Comparison of ENCODE assay signal across 22 cellular contexts in genomic region chr12:103952497-103952896, GRCh38. TPM values are rescaled to one million over a fixed set of nuclear protein-coding genes. Genes with fewer than 3 reads are reported as not detected.
DNase-seq lines count a peak whose midpoint lies in the region; ATAC-seq and TF ChIP-seq lines count a peak whose summit lies in the region.
"Had no signal": no experiment of that assay in that cellular context is flagged by ENCODE, and none has a peak within 500 bp of the region (broad histone marks: within the 10 kb centered on the region; RNA-seq: fewer than 3 reads in every experiment).

No MANE protein-coding gene starts in this region.

- H3K4me1 ChIP-seq in upper lobe of left lung: peaks cover 16 to 19% (median 17%) of the 10 kb centered on the region in 4 donors
- peaks cover 0 to 23% (median 20%) of the 10 kb centered on the region in 4 donors for H3K4me1 ChIP-seq in sigmoid colon

- TF ChIP-seq CTCF in brain (conservative IDR thresholded peaks at IDR 0.05) (no peak), type B pancreatic cell (conservative IDR thresholded peaks at IDR 0.05) (no peak), upper lobe of left lung (IDR thresholded peaks at IDR 0.05) (no peak), sigmoid colon (IDR thresholded peaks at IDR 0.05) (no peak)

- no peak for DNase-seq in activated naive CD4-positive, alpha-beta T cell treated with Interleukin-2 at 50 U/mL for 16 hours
- DNase-seq in T-helper 2 cell treated with Interferon-gamma antibody and Interleukin-4, amounts not matched to agents 5 μg/mL and 100 μg/mL, for 36 hours (ENCODE audit: low spot score): no peak
- DNase-seq in type B pancreatic cell (ENCODE audit: extremely low spot score, unreplicated experiment) (no peak), upper lobe of left lung (no peak), sigmoid colon (no peak)
- DNase-seq: aorta; cerebellar nuclear complex; DMS79; erythroblast; foreskin keratinocyte; NCI-H187 treated with DMSO at 0.1 percent for 48 hours; NCI-H345; ovary; SHP77; stimulated activated CD4-positive, alpha-beta T cell treated with anti-CD3 and anti-CD28 coated beads, Interleukin-12 subunit alpha, Interleukin-12 subunit beta, amount 100 ng/mL, for 4 hours; SW 1271 had no signal

- peaks cover 15% of the 10 kb centered on the region for H3K36me3 Mint-ChIP-seq in activated naive CD4-positive, alpha-beta T cell treated with anti-CD3 and anti-CD28 coated beads, Interleukin-2, amount 50 U/mL, for 24 hours
- peaks cover 67% of the 10 kb centered on the region for H3K36me3 Mint-ChIP-seq in T-helper 2 cell treated with Interferon-gamma antibody and Interleukin-4, amounts not matched to agents 5 μg/mL and 100 μg/mL, for 36 hours (ENCODE audit: low read depth)
- H3K36me3 Mint-ChIP-seq in brain (peaks cover 67% of the 10 kb centered on the region), type B pancreatic cell (peaks cover 31% of the 10 kb centered on the region)

- TF ChIP-seq POLR2A in upper lobe of left lung (IDR thresholded peaks at IDR 0.05): no peak
- TF ChIP-seq POLR2A in sigmoid colon (IDR thresholded peaks at IDR 0.05): no peak

- TF ChIP-seq EP300 in upper lobe of left lung (IDR thresholded peaks at IDR 0.05) (no peak), sigmoid colon (IDR thresholded peaks at IDR 0.05) (no peak)

- H3K27ac Mint-ChIP-seq in activated naive CD4-positive, alpha-beta T cell treated with anti-CD3 and anti-CD28 coated beads, Interleukin-2, amount 50 U/mL, for 24 hours: no peak overlapping the region
- H3K27ac Mint-ChIP-seq in T-helper 2 cell treated with Interferon-gamma antibody and Interleukin-4, amounts not matched to agents 5 μg/mL and 100 μg/mL, for 36 hours: peak overlapping the region; percentile 70
- H3K27ac Mint-ChIP-seq in brain: peak overlapping the region in 4 of 5 experiments; percentile 8 to 50 (median 10)
- no peak overlapping the region for H3K27ac Mint-ChIP-seq in type B pancreatic cell
- H3K27ac Mint-ChIP-seq: GM23338 had no signal

- H3K4me1 Mint-ChIP-seq in activated naive CD4-positive, alpha-beta T cell treated with anti-CD3 and anti-CD28 coated beads, Interleukin-2, amount 50 U/mL, for 24 hours: peaks cover 46% of the 10 kb centered on the region
- H3K4me1 Mint-ChIP-seq in T-helper 2 cell treated with Interferon-gamma antibody and Interleukin-4, amounts not matched to agents 5 μg/mL and 100 μg/mL, for 36 hours (ENCODE audit: low read depth): peaks cover 33% of the 10 kb centered on the region
- peaks cover 37% of the 10 kb centered on the region for H3K4me1 Mint-ChIP-seq in brain
- peaks cover 9% of the 10 kb centered on the region for H3K4me1 Mint-ChIP-seq in type B pancreatic cell (ENCODE audit: unreplicated experiment)

- intact Hi-C loops in sigmoid colon (cut with DNase I): no loop called here

- H3K27me3 Mint-ChIP-seq in activated naive CD4-positive, alpha-beta T cell treated with anti-CD3 and anti-CD28 coated beads, Interleukin-2, amount 50 U/mL, for 24 hours: no peaks in the 10 kb centered on the region
- H3K27me3 Mint-ChIP-seq in T-helper 2 cell treated with Interferon-gamma antibody and Interleukin-4, amounts not matched to agents 5 μg/mL and 100 μg/mL, for 36 hours (ENCODE audit: low read depth): no peaks in the 10 kb centered on the region
- H3K27me3 Mint-ChIP-seq in brain (peaks cover 6% of the 10 kb centered on the region), type B pancreatic cell (no peaks in the 10 kb centered on the region)

- H3K36me3 ChIP-seq in upper lobe of left lung (peaks cover 24 to 72% (median 49%) of the 10 kb centered on the region in 4 donors), sigmoid colon (peaks cover 15 to 70% (median 30%) of the 10 kb centered on the region in 4 donors)
- H3K36me3 ChIP-seq: ovary had no signal

- peak overlapping the region; percentile 0 for H3K4me3 Mint-ChIP-seq in activated naive CD4-positive, alpha-beta T cell treated with anti-CD3 and anti-CD28 coated beads, Interleukin-2, amount 50 U/mL, for 24 hours
- H3K4me3 Mint-ChIP-seq in T-helper 2 cell treated with Interferon-gamma antibody and Interleukin-4, amounts not matched to agents 5 μg/mL and 100 μg/mL, for 36 hours: peak overlapping the region; percentile 27
- H3K4me3 Mint-ChIP-seq in brain: peak overlapping the region in 2 of 5 experiments; percentile 0 to 72
- peak overlapping the region; percentile 6 for H3K4me3 Mint-ChIP-seq in type B pancreatic cell
- H3K4me3 Mint-ChIP-seq: GM23338 had no signal

- ATAC-seq in GM18498 (IDR thresholded peaks at IDR 0.05; ENCODE audit: unreplicated experiment) (no peak), upper lobe of left lung (ENCODE audit: low FRiP score in 2 of 2) (no peak)
- ATAC-seq: foreskin keratinocyte, GM23338 had no signal

- no peak overlapping the region for H3K4me3 ChIP-seq in upper lobe of left lung
- H3K4me3 ChIP-seq in sigmoid colon: no peak overlapping the region
- H3K4me3 ChIP-seq: GM23338, lung, ovary, right atrium auricular region had no signal

- H3K9me3 ChIP-seq in upper lobe of left lung: no peaks in the 10 kb centered on the region
- H3K9me3 ChIP-seq in sigmoid colon: no peaks in the 10 kb centered on the region
- H3K9me3 ChIP-seq: ovary, right atrium auricular region had no signal

- H3K27ac ChIP-seq in upper lobe of left lung (no peak overlapping the region), sigmoid colon (no peak overlapping the region)
- H3K27ac ChIP-seq: foreskin keratinocyte, ovary, right atrium auricular region had no signal

- no peaks in the 10 kb centered on the region for H3K9me3 Mint-ChIP-seq in activated naive CD4-positive, alpha-beta T cell treated with anti-CD3 and anti-CD28 coated beads, Interleukin-2, amount 50 U/mL, for 24 hours
- H3K9me3 Mint-ChIP-seq in T-helper 2 cell treated with Interferon-gamma antibody and Interleukin-4, amounts not matched to agents 5 μg/mL and 100 μg/mL, for 36 hours: no peaks in the 10 kb centered on the region
- H3K9me3 Mint-ChIP-seq in brain (peaks cover 0 to 6% (median 0%) of the 10 kb centered on the region in 5 experiments), type B pancreatic cell (no peaks in the 10 kb centered on the region)
- H3K9me3 Mint-ChIP-seq: GM23338 had no signal

- H3K27me3 ChIP-seq in upper lobe of left lung: no peaks in the 10 kb centered on the region
- H3K27me3 ChIP-seq in sigmoid colon: no peaks in the 10 kb centered on the region
- H3K27me3 ChIP-seq: foreskin keratinocyte, ovary, right atrium auricular region had no signal

- 84 to 89% methylated on average over 1 of the region's 1 CpG for WGBS in upper lobe of left lung, 2 donors
- 35 to 42% methylated on average over 1 of the region's 1 CpG for WGBS in sigmoid colon, 2 donors

RNA-seq across cellular contexts. Expression of gene TDG, which starts 13.2 kb away (rescaled TPM):
- polyA plus RNA-seq in brain (ENCODE audit: insufficient read depth, low read depth, low replicate concordance) (10.7 TPM), sigmoid colon (10 to 100 TPM; 12.0 to 18.0 (median 17.1) TPM)
- total RNA-seq in type B pancreatic cell (ENCODE audit: low replicate concordance) (40.1 and 43.6 TPM in 2 replicates), upper lobe of left lung (10 to 100 TPM; 14.8 to 24.5 (median 17.4) TPM), sigmoid colon (10 to 100 TPM; 12.8 to 24.1 (median 21.9) TPM)

RNA-seq across cellular contexts. Expression of gene HSP90B1, which starts 22.3 kb away (rescaled TPM):
- polyA plus RNA-seq in brain (ENCODE audit: insufficient read depth, low read depth, low replicate concordance) (225 TPM), sigmoid colon (100 to 1,000 TPM in 2 of 3 donors, 10 to 100 TPM in 1; 50.5 to 528 (median 126) TPM)
- total RNA-seq in type B pancreatic cell (ENCODE audit: low replicate concordance) (832 and 967 TPM in 2 replicates), upper lobe of left lung (100 to 1,000 TPM; 164 to 743 (median 287) TPM), sigmoid colon (100 to 1,000 TPM; 206 to 299 (median 222) TPM)

Comparison
In these comparisons a context has a peak if more than half of its experiments do, and no peak if none do; other contexts are left out.
1. H3K27ac Mint-ChIP-seq: peak in T-helper 2 cell treated with Interferon-gamma antibody and Interleukin-4, amounts not matched to agents 5 μg/mL and 100 μg/mL, for 36 hours (single experiment) and brain (4 of 5); none in activated naive CD4-positive, alpha-beta T cell treated with anti-CD3 and anti-CD28 coated beads, Interleukin-2, amount 50 U/mL, for 24 hours (single experiment) and type B pancreatic cell (single experiment).